1 cellular context compared by ENCODE assay signal in genomic region chr6:36547646-36548400, GRCh38.
A peak's percentile ranks its signal among the peaks of the same experiment; 100 is the strongest.
TF ChIP-seq lines count a peak whose summit lies in the region.

No MANE protein-coding gene starts in this region.

TF ChIP-seq in HepG2, 621 proteins besides CTCF, POLR2A, EP300 and RAD21 (continues in another document):
- TF ChIP-seq MED13 (CRISPR knock-in tag; IDR thresholded peaks at IDR 0.05) (no peak), ZNF350 (CRISPR knock-in tag; IDR thresholded peaks at IDR 0.05; ENCODE audit: borderline replicate concordance, low read depth) (peak; percentile 30; the same call in 1 of the 2 replicates), DNMT1 (CRISPR knock-in tag; IDR thresholded peaks at IDR 0.05) (no peak), ZNF737 (CRISPR knock-in tag; IDR thresholded peaks at IDR 0.05; ENCODE audit: borderline replicate concordance) (no peak), ZNF512 (CRISPR knock-in tag; IDR thresholded peaks at IDR 0.05) (no peak), ZNF30 (CRISPR knock-in tag; IDR thresholded peaks at IDR 0.05) (no peak), HOXA9 (CRISPR knock-in tag; IDR thresholded peaks at IDR 0.05; ENCODE audit: borderline replicate concordance) (no peak), GLMP (CRISPR knock-in tag; IDR thresholded peaks at IDR 0.05; ENCODE audit: borderline replicate concordance) (no peak), NFIB (CRISPR knock-in tag; IDR thresholded peaks at IDR 0.05; ENCODE audit: borderline replicate concordance) (no peak), PHB2 (IDR thresholded peaks at IDR 0.05; ENCODE audit: partially characterized antibody) (no peak), MAX (IDR thresholded peaks at IDR 0.05) (peak; percentile 62), CREBL2 (CRISPR knock-in tag; IDR thresholded peaks at IDR 0.05; ENCODE audit: borderline replicate concordance) (peak; percentile 55; the same call in 1 of the 2 replicates), ZNF879 (CRISPR knock-in tag; IDR thresholded peaks at IDR 0.05) (0 out of 2 replicates have a peak, but pooled peaks have one; percentile 6), SOX13 (IDR thresholded peaks at IDR 0.05) (no peak; the same call in 1 of the 2 replicates), SOX13 (CRISPR knock-in tag; conservative IDR thresholded peaks at IDR 0.05 in 1 of 2, IDR thresholded peaks at IDR 0.05 in 1 of 2) (peak in 1 of 2 experiments; percentile 16; a peak in 1 of 4 replicates), SAP130 (CRISPR knock-in tag; IDR thresholded peaks at IDR 0.05; ENCODE audit: low read depth) (0 out of 2 replicates have a peak, but pooled peaks have one; percentile 20), FOXJ3 (CRISPR knock-in tag; IDR thresholded peaks at IDR 0.05; ENCODE audit: borderline replicate concordance) (0 out of 2 replicates have a peak, but pooled peaks have one; percentile 34), FOXP1 (IDR thresholded peaks at IDR 0.05) (no peak), FOXP1 (CRISPR knock-in tag; IDR thresholded peaks at IDR 0.05) (no peak), SMAD9 (CRISPR knock-in tag; IDR thresholded peaks at IDR 0.05) (peak; percentile 62; the same call in 1 of the 2 replicates), IRF1 (CRISPR knock-in tag; IDR thresholded peaks at IDR 0.05; ENCODE audit: low read depth) (no peak), CREB3 (CRISPR knock-in tag; IDR thresholded peaks at IDR 0.05) (peak; percentile 55; the same call in 1 of the 2 replicates), RFXAP (CRISPR knock-in tag; IDR thresholded peaks at IDR 0.05; ENCODE audit: borderline replicate concordance) (no peak; the same call in 1 of the 2 replicates), CBX2 (IDR thresholded peaks at IDR 0.05; ENCODE audit: low read depth, low read length) (no peak), CBX2 (CRISPR knock-in tag; IDR thresholded peaks at IDR 0.05; ENCODE audit: low read depth) (0 out of 2 replicates have a peak, but pooled peaks have one; percentile 22), MYC (CRISPR knock-in tag; IDR thresholded peaks at IDR 0.05; ENCODE audit: borderline replicate concordance) (no peak), ZNF749 (CRISPR knock-in tag; IDR thresholded peaks at IDR 0.05; ENCODE audit: borderline replicate concordance) (0 out of 2 replicates have a peak, but pooled peaks have one; percentile 0), SMC3 (IDR thresholded peaks at IDR 0.05; ENCODE audit: low read length) (no peak), DMAP1 (CRISPR knock-in tag; IDR thresholded peaks at IDR 0.05) (peak; percentile 31; the same call in 1 of the 2 replicates), RBM22 (optimal IDR thresholded peaks at IDR 0.05; ENCODE audit: low read length) (no peak), FOXA1 (IDR thresholded peaks at IDR 0.05) (no peak), FOXA1 (CRISPR knock-in tag; IDR thresholded peaks at IDR 0.05) (no peak), ZNF24 (IDR thresholded peaks at IDR 0.05) (0 out of 2 replicates have a peak, but pooled peaks have one; percentile 14), KLF16 (CRISPR knock-in tag; IDR thresholded peaks at IDR 0.05) (no peak), YEATS2 (CRISPR knock-in tag; IDR thresholded peaks at IDR 0.05; ENCODE audit: borderline replicate concordance) (no peak), MED1 (CRISPR knock-in tag; IDR thresholded peaks at IDR 0.05) (no peak), SOX6 (IDR thresholded peaks at IDR 0.05) (no peak), SOX6 (CRISPR knock-in tag; IDR thresholded peaks at IDR 0.05) (0 out of 2 replicates have a peak, but pooled peaks have one; percentile 8), NFE2L2 (IDR thresholded peaks at IDR 0.05; ENCODE audit: low read length) (no peak), THAP7 (CRISPR knock-in tag; IDR thresholded peaks at IDR 0.05) (no peak), ZKSCAN1 (IDR thresholded peaks at IDR 0.05; ENCODE audit: low read length) (no peak), NAIF1 (CRISPR knock-in tag; IDR thresholded peaks at IDR 0.05; ENCODE audit: borderline replicate concordance) (no peak)
- TF ChIP-seq, protein P1, sequence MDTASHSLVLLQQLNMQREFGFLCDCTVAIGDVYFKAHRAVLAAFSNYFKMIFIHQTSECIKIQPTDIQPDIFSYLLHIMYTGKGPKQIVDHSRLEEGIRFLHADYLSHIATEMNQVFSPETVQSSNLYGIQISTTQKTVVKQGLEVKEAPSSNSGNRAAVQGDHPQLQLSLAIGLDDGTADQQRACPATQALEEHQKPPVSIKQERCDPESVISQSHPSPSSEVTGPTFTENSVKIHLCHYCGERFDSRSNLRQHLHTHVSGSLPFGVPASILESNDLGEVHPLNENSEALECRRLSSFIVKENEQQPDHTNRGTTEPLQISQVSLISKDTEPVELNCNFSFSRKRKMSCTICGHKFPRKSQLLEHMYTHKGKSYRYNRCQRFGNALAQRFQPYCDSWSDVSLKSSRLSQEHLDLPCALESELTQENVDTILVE (CRISPR knock-in tag; IDR thresholded peaks at IDR 0.05) = no peak
- TF ChIP-seq, protein P2, sequence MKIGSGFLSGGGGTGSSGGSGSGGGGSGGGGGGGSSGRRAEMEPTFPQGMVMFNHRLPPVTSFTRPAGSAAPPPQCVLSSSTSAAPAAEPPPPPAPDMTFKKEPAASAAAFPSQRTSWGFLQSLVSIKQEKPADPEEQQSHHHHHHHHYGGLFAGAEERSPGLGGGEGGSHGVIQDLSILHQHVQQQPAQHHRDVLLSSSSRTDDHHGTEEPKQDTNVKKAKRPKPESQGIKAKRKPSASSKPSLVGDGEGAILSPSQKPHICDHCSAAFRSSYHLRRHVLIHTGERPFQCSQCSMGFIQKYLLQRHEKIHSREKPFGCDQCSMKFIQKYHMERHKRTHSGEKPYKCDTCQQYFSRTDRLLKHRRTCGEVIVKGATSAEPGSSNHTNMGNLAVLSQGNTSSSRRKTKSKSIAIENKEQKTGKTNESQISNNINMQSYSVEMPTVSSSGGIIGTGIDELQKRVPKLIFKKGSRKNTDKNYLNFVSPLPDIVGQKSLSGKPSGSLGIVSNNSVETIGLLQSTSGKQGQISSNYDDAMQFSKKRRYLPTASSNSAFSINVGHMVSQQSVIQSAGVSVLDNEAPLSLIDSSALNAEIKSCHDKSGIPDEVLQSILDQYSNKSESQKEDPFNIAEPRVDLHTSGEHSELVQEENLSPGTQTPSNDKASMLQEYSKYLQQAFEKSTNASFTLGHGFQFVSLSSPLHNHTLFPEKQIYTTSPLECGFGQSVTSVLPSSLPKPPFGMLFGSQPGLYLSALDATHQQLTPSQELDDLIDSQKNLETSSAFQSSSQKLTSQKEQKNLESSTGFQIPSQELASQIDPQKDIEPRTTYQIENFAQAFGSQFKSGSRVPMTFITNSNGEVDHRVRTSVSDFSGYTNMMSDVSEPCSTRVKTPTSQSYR (CRISPR knock-in tag; IDR thresholded peaks at IDR 0.05; ENCODE audit: borderline replicate concordance) = no peak
- TF ChIP-seq, protein P3, sequence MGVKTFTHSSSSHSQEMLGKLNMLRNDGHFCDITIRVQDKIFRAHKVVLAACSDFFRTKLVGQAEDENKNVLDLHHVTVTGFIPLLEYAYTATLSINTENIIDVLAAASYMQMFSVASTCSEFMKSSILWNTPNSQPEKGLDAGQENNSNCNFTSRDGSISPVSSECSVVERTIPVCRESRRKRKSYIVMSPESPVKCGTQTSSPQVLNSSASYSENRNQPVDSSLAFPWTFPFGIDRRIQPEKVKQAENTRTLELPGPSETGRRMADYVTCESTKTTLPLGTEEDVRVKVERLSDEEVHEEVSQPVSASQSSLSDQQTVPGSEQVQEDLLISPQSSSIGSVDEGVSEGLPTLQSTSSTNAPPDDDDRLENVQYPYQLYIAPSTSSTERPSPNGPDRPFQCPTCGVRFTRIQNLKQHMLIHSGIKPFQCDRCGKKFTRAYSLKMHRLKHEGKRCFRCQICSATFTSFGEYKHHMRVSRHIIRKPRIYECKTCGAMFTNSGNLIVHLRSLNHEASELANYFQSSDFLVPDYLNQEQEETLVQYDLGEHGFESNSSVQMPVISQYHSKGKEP (CRISPR knock-in tag; IDR thresholded peaks at IDR 0.05) = no peak
- TF ChIP-seq, protein P4, sequence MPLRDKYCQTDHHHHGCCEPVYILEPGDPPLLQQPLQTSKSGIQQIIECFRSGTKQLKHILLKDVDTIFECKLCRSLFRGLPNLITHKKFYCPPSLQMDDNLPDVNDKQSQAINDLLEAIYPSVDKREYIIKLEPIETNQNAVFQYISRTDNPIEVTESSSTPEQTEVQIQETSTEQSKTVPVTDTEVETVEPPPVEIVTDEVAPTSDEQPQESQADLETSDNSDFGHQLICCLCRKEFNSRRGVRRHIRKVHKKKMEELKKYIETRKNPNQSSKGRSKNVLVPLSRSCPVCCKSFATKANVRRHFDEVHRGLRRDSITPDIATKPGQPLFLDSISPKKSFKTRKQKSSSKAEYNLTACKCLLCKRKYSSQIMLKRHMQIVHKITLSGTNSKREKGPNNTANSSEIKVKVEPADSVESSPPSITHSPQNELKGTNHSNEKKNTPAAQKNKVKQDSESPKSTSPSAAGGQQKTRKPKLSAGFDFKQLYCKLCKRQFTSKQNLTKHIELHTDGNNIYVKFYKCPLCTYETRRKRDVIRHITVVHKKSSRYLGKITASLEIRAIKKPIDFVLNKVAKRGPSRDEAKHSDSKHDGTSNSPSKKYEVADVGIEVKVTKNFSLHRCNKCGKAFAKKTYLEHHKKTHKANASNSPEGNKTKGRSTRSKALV (CRISPR knock-in tag; IDR thresholded peaks at IDR 0.05) = peak; percentile 45; the same call in 1 of the 2 replicates
- TF ChIP-seq, protein P5, sequence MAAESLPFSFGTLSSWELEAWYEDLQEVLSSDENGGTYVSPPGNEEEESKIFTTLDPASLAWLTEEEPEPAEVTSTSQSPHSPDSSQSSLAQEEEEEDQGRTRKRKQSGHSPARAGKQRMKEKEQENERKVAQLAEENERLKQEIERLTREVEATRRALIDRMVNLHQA (CRISPR knock-in tag; IDR thresholded peaks at IDR 0.05) = no peak
